ENCODE assay signal across 8 cellular contexts in genomic region chr9:136411358-136411757, GRCh38. TPM values are rescaled to one million over a fixed set of nuclear protein-coding genes. Genes with fewer than 3 reads are reported as not detected.
DNase-seq lines count a peak whose midpoint lies in the region; ATAC-seq and TF ChIP-seq lines count a peak whose summit lies in the region.

No MANE protein-coding gene starts in this region.

- H3K9me3 ChIP-seq in Caco-2 (no peaks in the 10 kb centered on the region), Panc1 (ENCODE audit: control insufficient read depth, insufficient read depth, low read depth, low read length) (no peaks in the 10 kb centered on the region), parathyroid adenoma (ENCODE audit: control insufficient read depth, low read length) (no peaks in the 10 kb centered on the region)

- TF ChIP-seq CTCF in Caco-2 (IDR thresholded peaks at IDR 0.05; ENCODE audit: insufficient read depth in 1 of 2, low read depth in 1 of 2, low read length in 1 of 2, severe bottlenecking in 1 of 2, unreplicated experiment in 1 of 2) (no peak), Panc1 (IDR thresholded peaks at IDR 0.05) (no peak), parathyroid adenoma (IDR thresholded peaks at IDR 0.05) (no peak)

- peaks cover 16% of the 10 kb centered on the region for H3K4me1 Mint-ChIP-seq in Caco-2 (ENCODE audit: low read depth, unreplicated experiment)

- POLR2A ChIA-PET in Caco-2 (lab: Charles Lee): no interaction called here
- POLR2A ChIA-PET in Panc1 (lab: Charles Lee): no interaction called here

- H3K27ac ChIP-seq in Panc1 (ENCODE audit: low read length): peak overlapping the region; percentile 83
- H3K27ac ChIP-seq in parathyroid adenoma: no peak overlapping the region

- DNase-seq in Caco-2 (no peak), Panc1 (ENCODE audit: low read depth, low spot score) (no peak), erythroblast (lab: John Stamatoyannopoulos, UW) (peak; percentile 36 to 58), NCI-H345 treated with DMSO at 0.1 percent for 48 hours (lab: John Stamatoyannopoulos, UW; ENCODE audit: unreplicated experiment) (no peak), NCI-H69 (lab: John Stamatoyannopoulos, UW) (no peak)
- DNase-seq in stimulated activated CD8-positive, alpha-beta memory T cell treated with anti-CD3 and anti-CD28 coated beads, Interleukin-4, amount 100 ng/mL, for 48 hours: no peak

- peaks cover 15% of the 10 kb centered on the region for H3K79me2 ChIP-seq in parathyroid adenoma

- peak overlapping the region; percentile 95 for H3K4me2 ChIP-seq in parathyroid adenoma (ENCODE audit: low read length)

- H3K4me1 ChIP-seq in Caco-2 (peaks cover 12% of the 10 kb centered on the region), Panc1 (ENCODE audit: control insufficient read depth, insufficient read depth, low read length) (peaks cover 6% of the 10 kb centered on the region), parathyroid adenoma (no peaks in the 10 kb centered on the region)

- H3K27me3 Mint-ChIP-seq in Caco-2 (ENCODE audit: insufficient read depth, unreplicated experiment): no peaks in the 10 kb centered on the region

- no peaks in the 10 kb centered on the region for H3K9me3 Mint-ChIP-seq in Caco-2 (ENCODE audit: unreplicated experiment)

- H3K36me3 Mint-ChIP-seq in Caco-2 (ENCODE audit: insufficient read depth, unreplicated experiment): peaks cover 81% of the 10 kb centered on the region

- intact Hi-C loops in Caco-2 (cut with micrococcal nuclease; ENCODE audit: unreplicated experiment): no loop called here
- intact Hi-C loops in Panc1 (cut with micrococcal nuclease; ENCODE audit: unreplicated experiment): no loop called here

- peak overlapping the region; percentile 76 for H3K4me3 Mint-ChIP-seq in Caco-2 (ENCODE audit: unreplicated experiment)

- no peak for ATAC-seq in Panc1
- ATAC-seq in GM19035 (IDR thresholded peaks at IDR 0.05; ENCODE audit: unreplicated experiment): no peak

- H2AFZ ChIP-seq in parathyroid adenoma: no peak overlapping the region

- CTCF ChIA-PET in Caco-2 (lab: Charles Lee) (interaction anchor here (0.6 kb wide), 1 partner anchor 27 kb away, joined by 4 read pairs; no protein-coding TSS in a partner anchor), Panc1 (lab: Charles Lee) (no interaction called here)

- TF ChIP-seq POLR2A in erythroblast (IDR thresholded peaks at IDR 0.05; ENCODE audit: low read length): no peak

- H3K4me3 ChIP-seq in Caco-2 (ENCODE audit: low read depth, low read length): peak overlapping the region; percentile 81
- H3K4me3 ChIP-seq in Panc1 (ENCODE audit: low read depth in 2 of 2, low read length in 2 of 2): peak overlapping the region; percentile 87 to 93
- H3K4me3 ChIP-seq in parathyroid adenoma (ENCODE audit: low read depth, low read length): peak overlapping the region; percentile 84

- peak overlapping the region; percentile 85 for H3K27ac Mint-ChIP-seq in Caco-2 (ENCODE audit: unreplicated experiment)

- BruUV-seq in Caco-2 (replicated peaks; lab: Mats Ljungman, UMichigan) (TSS peak; percentile 68), Panc1 (replicated peaks; lab: Mats Ljungman, UMichigan) (TSS peak; percentile 90)

- no peak overlapping the region for H3K9ac ChIP-seq in parathyroid adenoma

- peaks cover 9% of the 10 kb centered on the region for H3K36me3 ChIP-seq in Caco-2 (ENCODE audit: control insufficient read depth, insufficient read depth, low read length)
- peaks cover 12% of the 10 kb centered on the region for H3K36me3 ChIP-seq in Panc1 (ENCODE audit: control insufficient read depth, insufficient read depth, low read length)
- no peaks in the 10 kb centered on the region for H3K36me3 ChIP-seq in parathyroid adenoma (ENCODE audit: control insufficient read depth, insufficient read depth, low read length)

- H3K27me3 ChIP-seq in Caco-2 (replicated peaks; ENCODE audit: control insufficient read depth, insufficient read depth, low read length): no peaks in the 10 kb centered on the region
- H3K27me3 ChIP-seq in Panc1 (ENCODE audit: control insufficient read depth, insufficient read depth, low read length): no peaks in the 10 kb centered on the region
- H3K27me3 ChIP-seq in parathyroid adenoma (ENCODE audit: control insufficient read depth, insufficient read depth, low read length): no peaks in the 10 kb centered on the region

- in situ Hi-C loops in Panc1 (cut with HindIII; ENCODE audit: low pct_unique_long_range_greater_than_20kb, low sequenced_read_pairs): no loop called here

RNA-seq across cellular contexts. Expression of gene PMPCA, which starts 0.9 kb away (rescaled TPM):
- total RNA-seq in Caco-2 (2022) (89.9 and 91.5 TPM in 2 replicates), Panc1 (2021; ENCODE audit: unreplicated experiment) (60.9 TPM)
- polyA plus RNA-seq in Panc1 (2012; ENCODE audit: insufficient read length): 72.4 TPM

RNA-seq across cellular contexts. Expression of gene ENTR1, which starts 0.9 kb away (rescaled TPM):
- 85.2 and 92.6 TPM in 2 replicates for total RNA-seq in Caco-2 (2022)
- total RNA-seq in Panc1 (2021; ENCODE audit: unreplicated experiment): 90.8 TPM
- polyA plus RNA-seq in Panc1 (2012; ENCODE audit: insufficient read length): 64.8 TPM

RNA-seq across cellular contexts. Expression of gene SNAPC4, which starts 11.4 kb away (rescaled TPM):
- total RNA-seq in Caco-2 (2022) (15.3 and 17.2 TPM in 2 replicates), Panc1 (2021; ENCODE audit: unreplicated experiment) (10.8 TPM)
- polyA plus RNA-seq in Panc1 (2012; ENCODE audit: insufficient read length): 13.4 TPM

RNA-seq across cellular contexts. Expression of gene INPP5E, which starts 28.3 kb away (rescaled TPM):
- total RNA-seq in Caco-2 (2022) (18.6 and 20.0 TPM in 2 replicates), Panc1 (2021; ENCODE audit: unreplicated experiment) (14.1 TPM)
- 13.3 TPM for polyA plus RNA-seq in Panc1 (2012; ENCODE audit: insufficient read length)

RNA-seq across cellular contexts. Expression of gene CARD9, which starts 37.9 kb away (rescaled TPM):
- total RNA-seq in Caco-2 (2022): 1.7 and 2.6 TPM in 2 replicates
- total RNA-seq in Panc1 (2021; ENCODE audit: unreplicated experiment): 1.7 TPM
- 1.1 TPM for polyA plus RNA-seq in Panc1 (2012; ENCODE audit: insufficient read length)

Comparison
In these comparisons a context has a peak if more than half of its experiments do, and no peak if none do; other contexts are left out.
1. DNase-seq: peak in erythroblast (2 of 2); none in Caco-2 (0 of 2), Panc1 (single experiment), stimulated activated CD8-positive, alpha-beta memory T cell treated with anti-CD3 and anti-CD28 coated beads, Interleukin-4, amount 100 ng/mL, for 48 hours (single experiment), NCI-H345 treated with DMSO at 0.1 percent for 48 hours (single experiment) and NCI-H69 (single experiment).
2. Peak in every context shown above with its lines, with median percentiles within 50 percentile points of each other: H3K4me3 ChIP-seq.